In genomic region chr4:146381263-146381872, GRCh38 we compare ENCODE assay signal across 19 cellular contexts.
A peak's percentile ranks its signal among the peaks of the same experiment; 100 is the strongest.
DNase-seq lines count a peak whose midpoint lies in the region; ATAC-seq and TF ChIP-seq lines count a peak whose summit lies in the region.
"Had no signal": no experiment of that assay in that cellular context is flagged by ENCODE, and none has a peak within 500 bp of the region (broad histone marks: within the 10 kb centered on the region; RNA-seq: fewer than 3 reads in every experiment).

No MANE protein-coding gene starts in this region.

- H3K36me3 Mint-ChIP-seq in WTC11: peaks cover 4% of the 10 kb centered on the region; the same call in 1 of the 2 replicates
- H3K36me3 Mint-ChIP-seq: naive B cell had no signal

- no peak overlapping the region for H3K14ac ChIP-seq in IMR-90 (replicated peaks; ENCODE audit: low read depth, low read length)

- peaks cover 18% of the 10 kb centered on the region for H3K4me1 Mint-ChIP-seq in WTC11
- H3K4me1 Mint-ChIP-seq: activated naive CD8-positive, alpha-beta T cell treated with anti-CD3 and anti-CD28 coated beads, Interleukin-2, amount 50 U/mL, for 24 hours; B cell had no signal

- no peak overlapping the region for H3K56ac ChIP-seq in IMR-90 (ENCODE audit: extremely low read depth, insufficient read depth, low read length)

- H3K4me1 ChIP-seq in IMR-90 (ENCODE audit: control insufficient read depth, insufficient read depth, low read length) (peaks cover 3% of the 10 kb centered on the region), sigmoid colon (no peaks in the 10 kb centered on the region)
- H3K4me1 ChIP-seq: uterus had no signal

- H3K4ac ChIP-seq in IMR-90 (ENCODE audit: low read depth, low read length): no peak overlapping the region

- H2BK15ac ChIP-seq in IMR-90 (ENCODE audit: low read depth, low read length): no peak overlapping the region

- intact Hi-C loops in IMR-90 (cut with micrococcal nuclease): no loop called here
- intact Hi-C loops in sigmoid colon (cut with DNase I): no loop called here

- no peak overlapping the region for H4K5ac ChIP-seq in IMR-90 (ENCODE audit: low read depth, low read length)

- no peak overlapping the region for H3K4me3 Mint-ChIP-seq in WTC11
- H3K4me3 Mint-ChIP-seq: activated naive CD8-positive, alpha-beta T cell treated with anti-CD3 and anti-CD28 coated beads, Interleukin-2, amount 50 U/mL, for 24 hours; B cell; naive B cell had no signal

- H3K27me3 ChIP-seq in IMR-90 (ENCODE audit: control insufficient read depth, insufficient read depth, low read length): no peaks in the 10 kb centered on the region
- H3K27me3 ChIP-seq in sigmoid colon: no peaks in the 10 kb centered on the region
- H3K27me3 ChIP-seq: esophagus muscularis mucosa, uterus had no signal

- no peak overlapping the region for H2AFZ ChIP-seq in IMR-90 (replicated peaks; ENCODE audit: low read length, poor library complexity)

- H3K9ac ChIP-seq in IMR-90 (ENCODE audit: low read depth, low read length): no peak overlapping the region

- no peak for TF ChIP-seq RAD21 in IMR-90 (IDR thresholded peaks at IDR 0.05; ENCODE audit: low read length)

- no peak overlapping the region for H3K4me2 ChIP-seq in IMR-90 (ENCODE audit: low read depth, low read length)

- CTCF ChIA-PET in IMR-90 (lab: Yijun Ruan, JAX) (no interaction called here), WTC11 (lab: Charles Lee) (no interaction called here)

- H2BK20ac ChIP-seq in IMR-90 (ENCODE audit: low read depth, low read length): no peak overlapping the region

- WGBS in IMR-90 (ENCODE audit: extremely low coverage in 2 of 2, insufficient read length in 1 of 2), 2 experiments: no CpG with 5 or more reads among the region's 2 CpGs
- 85 to 88% methylated on average over 2 of the region's 2 CpGs for WGBS in sigmoid colon, 2 donors

- no peak overlapping the region for H2AK9ac ChIP-seq in IMR-90 (replicated peaks; ENCODE audit: low read depth, low read length, poor library complexity)

- dilution Hi-C loops in IMR-90 (cut with HindIII; ENCODE audit: low sequenced_read_pairs, unreplicated experiment): no loop called here

- no peaks in the 10 kb centered on the region for H3K27me3 Mint-ChIP-seq in WTC11 (ENCODE audit: low read depth)
- H3K27me3 Mint-ChIP-seq: activated naive CD8-positive, alpha-beta T cell treated with anti-CD3 and anti-CD28 coated beads, Interleukin-2, amount 50 U/mL, for 24 hours; B cell; naive B cell had no signal

- ATAC-seq in IMR-90 (ENCODE audit: low read depth): no peak; the same call in 1 of the 2 replicates
- peak; percentile 96 for ATAC-seq in WTC11
- no peak for ATAC-seq in GM21737 (IDR thresholded peaks at IDR 0.05; ENCODE audit: unreplicated experiment)
- ATAC-seq: activated naive CD8-positive, alpha-beta T cell treated with anti-CD3 and anti-CD28 coated beads, Interleukin-2, amount 50 U/mL, for 24 hours; HepG2 had no signal

- no peak overlapping the region for H3K18ac ChIP-seq in IMR-90 (ENCODE audit: low read depth, low read length)

- POLR2A ChIA-PET in IMR-90 (lab: Charles Lee; ENCODE audit: unreplicated experiment): no interaction called here
- POLR2A ChIA-PET in WTC11 (lab: Charles Lee): no interaction called here

- TF ChIP-seq EP300 in sigmoid colon (IDR thresholded peaks at IDR 0.05): no peak

- H3K9me3 ChIP-seq in IMR-90 (ENCODE audit: control insufficient read depth, insufficient read depth, low read length): no peaks in the 10 kb centered on the region
- peaks cover 0 to 3% (median 0%) of the 10 kb centered on the region in 4 donors for H3K9me3 ChIP-seq in sigmoid colon
- H3K9me3 ChIP-seq: esophagus muscularis mucosa, uterus had no signal

- H3K27ac Mint-ChIP-seq in WTC11: peak overlapping the region; percentile 28
- H3K27ac Mint-ChIP-seq: activated naive CD8-positive, alpha-beta T cell treated with anti-CD3 and anti-CD28 coated beads, Interleukin-2, amount 50 U/mL, for 24 hours; B cell; naive B cell had no signal

- H4K20me1 ChIP-seq in IMR-90 (ENCODE audit: insufficient read depth, low read length): no peaks in the 10 kb centered on the region

- H3K79me1 ChIP-seq in IMR-90 (ENCODE audit: low read depth in 1 of 2, low read length in 2 of 2): peaks cover 0 to 5% of the 10 kb centered on the region in 2 experiments; a peak in 2 of 4 replicates

- no peak overlapping the region for H2AK5ac ChIP-seq in IMR-90 (ENCODE audit: low read depth, low read length)

- in situ Hi-C loops in IMR-90 (cut with MboI; ENCODE audit: low sequenced_read_pairs): no loop called here

- H3K4me3 ChIP-seq in IMR-90 (ENCODE audit: insufficient read depth, low read depth, low read length): no peak overlapping the region
- no peak overlapping the region for H3K4me3 ChIP-seq in sigmoid colon
- H3K4me3 ChIP-seq: esophagus muscularis mucosa, uterus had no signal

- TF ChIP-seq CTCF in IMR-90 (conservative IDR thresholded peaks at IDR 0.05; ENCODE audit: low read depth, low read length) (no peak), WTC11 (IDR thresholded peaks at IDR 0.05) (no peak), sigmoid colon (IDR thresholded peaks at IDR 0.05) (no peak)

- no peak overlapping the region for H3K23ac ChIP-seq in IMR-90 (ENCODE audit: low read depth, low read length)

- no peak overlapping the region for H4K8ac ChIP-seq in IMR-90 (ENCODE audit: low read depth in 2 of 2, low read length in 2 of 2)

- no TSS peak for BruUV-seq in IMR-90 (replicated peaks; lab: Mats Ljungman, UMichigan)

- H4K91ac ChIP-seq in IMR-90 (ENCODE audit: insufficient read depth, low read depth, low read length): no peak overlapping the region

- H2BK5ac ChIP-seq in IMR-90 (ENCODE audit: low read depth, low read length, poor library complexity, severe bottlenecking): no peak overlapping the region

- DNase-seq in EL (peak; percentile 14), IMR-90 (peak; percentile 8), WTC11 (ENCODE audit: low spot score) (no peak), islet precursor cell (peak; percentile 82), sigmoid colon (no peak), DMS 273 treated with DMSO at 0.1 percent for 48 hours (lab: John Stamatoyannopoulos, UW) (no peak)
- DNase-seq: activated naive CD8-positive, alpha-beta T cell treated with anti-CD3 and anti-CD28 coated beads, Interleukin-2, amount 50 U/mL, for 24 hours; dermis blood vessel endothelial cell; kidney; MV-4-11; naive B cell; NCI-H510A; stimulated activated CD4-positive, alpha-beta T cell treated with anti-CD3 and anti-CD28 coated beads, Interleukin-2, amount 100 ng/mL, for 48 hours; T-helper 9 cell; uterus had no signal

- no peak overlapping the region for H2BK120ac ChIP-seq in IMR-90 (ENCODE audit: low read depth, low read length)

- TF ChIP-seq POLR2A in IMR-90 (IDR thresholded peaks at IDR 0.05; ENCODE audit: low read depth, low read length): no peak
- TF ChIP-seq POLR2A in sigmoid colon (IDR thresholded peaks at IDR 0.05): no peak

- no peaks in the 10 kb centered on the region for H3K9me1 ChIP-seq in IMR-90 (ENCODE audit: insufficient read depth, low read length)

- H3K27ac ChIP-seq in IMR-90 (ENCODE audit: insufficient read depth, low read length): no peak overlapping the region
- no peak overlapping the region for H3K27ac ChIP-seq in sigmoid colon
- H3K27ac ChIP-seq: esophagus muscularis mucosa, uterus had no signal

- H3K9me3 Mint-ChIP-seq in WTC11: peaks cover 6% of the 10 kb centered on the region
- H3K9me3 Mint-ChIP-seq: activated naive CD8-positive, alpha-beta T cell treated with anti-CD3 and anti-CD28 coated beads, Interleukin-2, amount 50 U/mL, for 24 hours had no signal

- H3K36me3 ChIP-seq in IMR-90 (ENCODE audit: control insufficient read depth, insufficient read depth, low read length) (no peaks in the 10 kb centered on the region), sigmoid colon (no peaks in the 10 kb centered on the region)
- H3K36me3 ChIP-seq: esophagus muscularis mucosa, uterus had no signal

TF ChIP-seq in IMR-90, 13 proteins besides CTCF, POLR2A, EP300 and RAD21 (continues in another document):
- no peak for TF ChIP-seq RFX5 (IDR thresholded peaks at IDR 0.05; ENCODE audit: low read depth, low read length)
- TF ChIP-seq CEBPB (IDR thresholded peaks at IDR 0.05; ENCODE audit: low read depth, low read length): no peak
- TF ChIP-seq BHLHE40 (IDR thresholded peaks at IDR 0.05; ENCODE audit: low read depth, low read length): no peak
- no peak for TF ChIP-seq FOS (IDR thresholded peaks at IDR 0.05; ENCODE audit: low read depth, low read length)
- no peak for TF ChIP-seq MAZ (IDR thresholded peaks at IDR 0.05; ENCODE audit: borderline replicate concordance, low read depth, low read length)
- TF ChIP-seq, protein P1, sequence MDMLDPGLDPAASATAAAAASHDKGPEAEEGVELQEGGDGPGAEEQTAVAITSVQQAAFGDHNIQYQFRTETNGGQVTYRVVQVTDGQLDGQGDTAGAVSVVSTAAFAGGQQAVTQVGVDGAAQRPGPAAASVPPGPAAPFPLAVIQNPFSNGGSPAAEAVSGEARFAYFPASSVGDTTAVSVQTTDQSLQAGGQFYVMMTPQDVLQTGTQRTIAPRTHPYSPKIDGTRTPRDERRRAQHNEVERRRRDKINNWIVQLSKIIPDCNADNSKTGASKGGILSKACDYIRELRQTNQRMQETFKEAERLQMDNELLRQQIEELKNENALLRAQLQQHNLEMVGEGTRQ (IDR thresholded peaks at IDR 0.05; ENCODE audit: low read depth, low read length): no peak

TF ChIP-seq in WTC11, 78 proteins besides CTCF, POLR2A, EP300 and RAD21 (continues in another document):
- TF ChIP-seq SMAD4 (CRISPR knock-in tag; IDR thresholded peaks at IDR 0.05): no peak
- TF ChIP-seq, protein P2, sequence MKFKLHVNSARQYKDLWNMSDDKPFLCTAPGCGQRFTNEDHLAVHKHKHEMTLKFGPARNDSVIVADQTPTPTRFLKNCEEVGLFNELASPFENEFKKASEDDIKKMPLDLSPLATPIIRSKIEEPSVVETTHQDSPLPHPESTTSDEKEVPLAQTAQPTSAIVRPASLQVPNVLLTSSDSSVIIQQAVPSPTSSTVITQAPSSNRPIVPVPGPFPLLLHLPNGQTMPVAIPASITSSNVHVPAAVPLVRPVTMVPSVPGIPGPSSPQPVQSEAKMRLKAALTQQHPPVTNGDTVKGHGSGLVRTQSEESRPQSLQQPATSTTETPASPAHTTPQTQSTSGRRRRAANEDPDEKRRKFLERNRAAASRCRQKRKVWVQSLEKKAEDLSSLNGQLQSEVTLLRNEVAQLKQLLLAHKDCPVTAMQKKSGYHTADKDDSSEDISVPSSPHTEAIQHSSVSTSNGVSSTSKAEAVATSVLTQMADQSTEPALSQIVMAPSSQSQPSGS (CRISPR knock-in tag; IDR thresholded peaks at IDR 0.05; ENCODE audit: borderline replicate concordance, low read depth): no peak

Comparison
In these comparisons a context has a peak if more than half of its experiments do, and no peak if none do; other contexts are left out.
1. DNase-seq: peak in EL (single experiment), IMR-90 (single experiment) and islet precursor cell (single experiment); none in WTC11 (single experiment), sigmoid colon (single experiment) and DMS 273 treated with DMSO at 0.1 percent for 48 hours (single experiment).